ENCODE assay signal across 8 cellular contexts in the genomic region with DNA sequence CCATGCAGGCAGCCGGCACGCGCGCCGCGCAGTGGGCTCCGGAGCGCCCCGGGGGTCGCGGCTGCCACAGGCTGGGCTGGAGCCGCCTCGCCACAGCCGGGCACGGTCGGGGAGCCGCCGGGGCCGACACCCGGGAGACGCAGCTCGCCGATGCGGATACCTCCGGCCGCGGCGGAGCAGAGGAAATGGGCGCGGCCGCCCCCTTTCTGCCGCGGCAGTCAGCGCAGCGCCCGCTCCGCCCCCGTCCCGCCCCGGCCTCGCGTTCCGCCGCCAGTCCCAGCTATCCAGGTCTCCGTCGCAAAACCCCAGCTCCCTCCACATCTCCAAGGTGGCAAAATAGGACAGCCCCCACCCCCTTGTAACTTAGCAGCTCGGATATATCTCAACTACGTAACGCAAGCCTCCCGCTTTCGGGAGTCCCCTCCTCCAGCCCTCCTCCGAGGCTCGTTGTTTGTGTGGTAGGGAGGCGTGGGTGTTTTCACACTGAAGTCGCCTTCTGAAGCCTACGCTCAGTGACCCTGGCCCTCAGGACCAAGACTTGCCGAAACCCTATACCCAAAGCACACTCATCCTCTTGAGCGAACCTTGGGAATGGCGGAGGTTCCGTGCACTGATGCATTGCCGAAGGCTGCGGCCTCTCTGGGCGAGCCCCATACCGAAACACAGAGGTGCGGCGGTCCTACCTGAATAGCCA. TPM values are rescaled to one million over a fixed set of nuclear protein-coding genes. Genes with fewer than 3 reads are reported as not detected.
A peak's percentile ranks its signal among the peaks of the same experiment; 100 is the strongest.
DNase-seq lines count a peak whose midpoint lies in the region; ATAC-seq, FAIRE-seq and TF ChIP-seq lines count a peak whose summit lies in the region.

A gene with protein sequence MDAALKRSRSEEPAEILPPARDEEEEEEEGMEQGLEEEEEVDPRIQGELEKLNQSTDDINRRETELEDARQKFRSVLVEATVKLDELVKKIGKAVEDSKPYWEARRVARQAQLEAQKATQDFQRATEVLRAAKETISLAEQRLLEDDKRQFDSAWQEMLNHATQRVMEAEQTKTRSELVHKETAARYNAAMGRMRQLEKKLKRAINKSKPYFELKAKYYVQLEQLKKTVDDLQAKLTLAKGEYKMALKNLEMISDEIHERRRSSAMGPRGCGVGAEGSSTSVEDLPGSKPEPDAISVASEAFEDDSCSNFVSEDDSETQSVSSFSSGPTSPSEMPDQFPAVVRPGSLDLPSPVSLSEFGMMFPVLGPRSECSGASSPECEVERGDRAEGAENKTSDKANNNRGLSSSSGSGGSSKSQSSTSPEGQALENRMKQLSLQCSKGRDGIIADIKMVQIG (minus strand): TSS at position 182 of the 694 bp plus-strand sequence. CDS start 178 bp downstream, at position 4.

- peak within 1 kb of the TSS; percentile 34; the same call in 1 of the 2 replicates for H3K9ac ChIP-seq in HepG2 (ENCODE audit: insufficient read depth, low read depth, low read length)

- BruUV-seq in HepG2 (replicated peaks; lab: Mats Ljungman, UMichigan), result no TSS peak

- H3K4me2 ChIP-seq in HepG2 (ENCODE audit: low read depth, low read length), result peak within 1 kb of the TSS; percentile 93

- 30% methylated on average over 29 of the region's 66 CpGs for WGBS in HepG2 (ENCODE audit: low lambda C conversion rate)

- H4K20me1 ChIP-seq in HepG2 (ENCODE audit: insufficient read depth, low read length), result no peaks in the 10 kb centered on the region

- H3K4me1 ChIP-seq in HepG2 (ENCODE audit: insufficient read depth, low read length), result peaks cover 10% of the 10 kb centered on the region

- FAIRE-seq in HepG2 (lab: Jason Lieb, UNC), result no peak

- H3K27ac ChIP-seq in HepG2 (ENCODE audit: extremely low read length, insufficient read depth, low read length), result no peak within 1 kb of the TSS

- CTCF ChIA-PET in activated CD4-positive, alpha-beta T cell treated with anti-CD3 and anti-CD28 coated beads, Interleukin-2, amount 10 ng/mL, durations not matched to agents 7 days and 5 days (lab: Charles Lee), result interaction anchor here (0.6 to 6.4 kb wide), 18 partner anchors 9 to 133 kb away, joined by 3 to 60 read pairs (median 5); a partner anchor contains a TSS
- CTCF ChIA-PET in HepG2 (lab: Yijun Ruan, JAX; ENCODE audit: low intra/inter-chr PET ratio, low total read pairs), result no interaction called here

- H3K9me3 Mint-ChIP-seq in activated CD4-positive, alpha-beta T cell treated with anti-CD3 and anti-CD28 coated beads, Interleukin-2, amount 10 ng/mL, durations not matched to agents 7 days and 5 days, result no peaks in the 10 kb centered on the region
- H3K9me3 Mint-ChIP-seq in dendritic cell treated with granulocyte-macrophage colony-stimulating factor and Interleukin-4, amounts not matched to agents 40 ng/mL and 50 ng/mL, for 4 days, result no peaks in the 10 kb centered on the region

- TF ChIP-seq EP300 in HepG2 (IDR thresholded peaks at IDR 0.05; ENCODE audit: low read depth in 2 of 2, low read length in 2 of 2), result no peak
- no peak for TF ChIP-seq EP300 in HepG2 (CRISPR knock-in tag; IDR thresholded peaks at IDR 0.05; ENCODE audit: borderline replicate concordance)

- H3K27ac Mint-ChIP-seq in activated CD4-positive, alpha-beta T cell treated with anti-CD3 and anti-CD28 coated beads, Interleukin-2, amount 10 ng/mL, durations not matched to agents 7 days and 5 days, result peak within 1 kb of the TSS; percentile 85
- H3K27ac Mint-ChIP-seq in dendritic cell treated with granulocyte-macrophage colony-stimulating factor and Interleukin-4, amounts not matched to agents 40 ng/mL and 50 ng/mL, for 4 days, result peak within 1 kb of the TSS; percentile 73

- peaks cover 8 to 35% of the 10 kb centered on the region in 2 experiments; a peak in 4 of 5 replicates for H3K27me3 ChIP-seq in HepG2 (ENCODE audit: control insufficient read depth in 1 of 2, insufficient read depth in 2 of 2, low read length in 2 of 2)

- POLR2A ChIA-PET in activated CD4-positive, alpha-beta T cell treated with anti-CD3 and anti-CD28 coated beads, Interleukin-2, amount 10 ng/mL, durations not matched to agents 7 days and 5 days (lab: Charles Lee), result no interaction called here
- POLR2A ChIA-PET in HepG2 (lab: Yijun Ruan, JAX), result no interaction called here

- H3K79me2 ChIP-seq in HepG2 (ENCODE audit: insufficient read depth, low read length), result no peaks in the 10 kb centered on the region

- TF ChIP-seq CTCF in HepG2 (CRISPR knock-in tag; IDR thresholded peaks at IDR 0.05), result peak; percentile 62

- peaks cover 6% of the 10 kb centered on the region for H3K27me3 Mint-ChIP-seq in activated CD4-positive, alpha-beta T cell treated with anti-CD3 and anti-CD28 coated beads, Interleukin-2, amount 10 ng/mL, durations not matched to agents 7 days and 5 days
- H3K27me3 Mint-ChIP-seq in dendritic cell treated with granulocyte-macrophage colony-stimulating factor and Interleukin-4, amounts not matched to agents 40 ng/mL and 50 ng/mL, for 4 days, result peaks cover 24% of the 10 kb centered on the region

- H3K36me3 ChIP-seq in HepG2 (replicated peaks in 1 of 2; ENCODE audit: control insufficient read depth in 1 of 2, insufficient read depth in 2 of 2, low read length in 2 of 2), result no peaks in the 10 kb centered on the region

- H3K4me1 Mint-ChIP-seq in activated CD4-positive, alpha-beta T cell treated with anti-CD3 and anti-CD28 coated beads, Interleukin-2, amount 10 ng/mL, durations not matched to agents 7 days and 5 days, result peaks cover 57% of the 10 kb centered on the region
- peaks cover 33% of the 10 kb centered on the region for H3K4me1 Mint-ChIP-seq in dendritic cell treated with granulocyte-macrophage colony-stimulating factor and Interleukin-4, amounts not matched to agents 40 ng/mL and 50 ng/mL, for 4 days (ENCODE audit: low read depth)

- peak within 1 kb of the TSS; percentile 56 to 81 (median 61) for H3K4me3 ChIP-seq in HepG2 (replicated peaks in 1 of 3; ENCODE audit: insufficient read depth in 1 of 3, low read depth in 2 of 3, low read length in 3 of 3)

- H2AFZ ChIP-seq in HepG2 (ENCODE audit: low read length), result peak within 1 kb of the TSS; percentile 5

- H3K36me3 Mint-ChIP-seq in activated CD4-positive, alpha-beta T cell treated with anti-CD3 and anti-CD28 coated beads, Interleukin-2, amount 10 ng/mL, durations not matched to agents 7 days and 5 days (ENCODE audit: low read depth), result peaks cover 31% of the 10 kb centered on the region
- H3K36me3 Mint-ChIP-seq in dendritic cell treated with granulocyte-macrophage colony-stimulating factor and Interleukin-4, amounts not matched to agents 40 ng/mL and 50 ng/mL, for 4 days (ENCODE audit: low read depth), result peaks cover 25% of the 10 kb centered on the region

- in situ Hi-C loops in HepG2 (cut with HindIII; ENCODE audit: extremely low pct_ligation_motif_present, low pct_unique_long_range_greater_than_20kb), result no loop called here

- no peaks in the 10 kb centered on the region for H3K9me3 ChIP-seq in HepG2 (ENCODE audit: low read length)

- H3K4me3 Mint-ChIP-seq in activated CD4-positive, alpha-beta T cell treated with anti-CD3 and anti-CD28 coated beads, Interleukin-2, amount 10 ng/mL, durations not matched to agents 7 days and 5 days, result peak within 1 kb of the TSS; percentile 80
- peak within 1 kb of the TSS; percentile 90 for H3K4me3 Mint-ChIP-seq in dendritic cell treated with granulocyte-macrophage colony-stimulating factor and Interleukin-4, amounts not matched to agents 40 ng/mL and 50 ng/mL, for 4 days

- no peak for TF ChIP-seq POLR2A in HepG2 (IDR thresholded peaks at IDR 0.05; ENCODE audit: insufficient read depth in 1 of 2, low read depth in 2 of 2, low read length in 2 of 2)

- DNase-seq in NCI-H2196 (lab: John Stamatoyannopoulos, UW; ENCODE audit: unreplicated experiment) (peak; percentile 51), NCI-H2196 treated with DMSO at 0.1 percent for 48 hours (lab: John Stamatoyannopoulos, UW; ENCODE audit: unreplicated experiment) (no peak), NCI-H2227 (lab: John Stamatoyannopoulos, UW; ENCODE audit: unreplicated experiment) (peak; percentile 77), HepG2 (ENCODE audit: low spot score) (no peak)
- DNase-seq in activated CD4-positive, alpha-beta T cell treated with anti-CD3 and anti-CD28 coated beads, Interleukin-2, amount 10 ng/mL, durations not matched to agents 7 days and 5 days, result peak; percentile 71
- peak; percentile 77 for DNase-seq in stimulated activated CD4-positive, alpha-beta T cell treated with anti-CD3 and anti-CD28 coated beads, Interleukin-4, amount 100 ng/mL, for 1 hour

- intact Hi-C loops in dendritic cell treated with granulocyte-macrophage colony-stimulating factor and Interleukin-4, amounts not matched to agents 40 ng/mL and 50 ng/mL, for 4 days (cut with micrococcal nuclease), result loop anchor here (1.0 to 5.0 kb wide), 3 partner anchors 35 to 64 kb away; no protein-coding TSS in a partner anchor
- intact Hi-C loops in HepG2 (cut with micrococcal nuclease; ENCODE audit: unreplicated experiment), result loop anchor here (5.0 kb wide), 1 partner anchor 65 kb away; no protein-coding TSS in a partner anchor

- ATAC-seq in HG02852 (IDR thresholded peaks at IDR 0.05; ENCODE audit: unreplicated experiment) (peak; percentile 68), HepG2 (peak; percentile 98)

- TF ChIP-seq RAD21 in HepG2 (CRISPR knock-in tag; IDR thresholded peaks at IDR 0.05), result peak; percentile 73

RNA-seq across cellular contexts. Expression of the gene that starts here (rescaled TPM):
- 10 to 100 TPM; 33.8 to 38.2 TPM for total RNA-seq in activated CD4-positive, alpha-beta T cell treated with anti-CD3 and anti-CD28 coated beads, Interleukin-2, amount 10 ng/mL, durations not matched to agents 7 days and 5 days
- total RNA-seq in HepG2 (2016; rRNA removed; fragmentation: Illumina TruSeq; extraction: Trizol), result 0.09 TPM in 1 of 2 replicates, not detected in the other
- total RNA-seq in HepG2 (2016; cell fraction: cytosol; rRNA removed; fragmentation: Illumina TruSeq; extraction: Trizol; ENCODE audit: low read depth), result not detected in 2 replicates
- 0.06 TPM in 1 of 2 replicates, not detected in the other for total RNA-seq in HepG2 (2016; cell fraction: insoluble cytoplasmic fraction; rRNA removed; fragmentation: Illumina TruSeq; extraction: Trizol)
- not detected in 2 replicates for total RNA-seq in HepG2 (2016; cell fraction: membrane; rRNA removed; fragmentation: Illumina TruSeq; extraction: Trizol)
- total RNA-seq in HepG2 (2016; cell fraction: nucleus; rRNA removed; fragmentation: Illumina TruSeq; extraction: Trizol), result not detected in 2 replicates
- polyA plus RNA-seq in HepG2 (2011; rRNA removed), result 0.09 and 0.16 TPM in 2 replicates
- 0.05 and 0.09 TPM in 2 replicates for polyA plus RNA-seq in HepG2 (2011; cell fraction: cytosol; rRNA removed)
- 0.26 TPM in 1 of 2 replicates, not detected in the other for polyA plus RNA-seq in HepG2 (2011; cell fraction: nucleus; rRNA removed)
- 0.11 TPM in 1 of 2 replicates, not detected in the other for polyA plus RNA-seq in HepG2 (2012)
- polyA plus RNA-seq in HepG2 (2016; cell fraction: cytosol; fragmentation: Illumina TruSeq; extraction: Trizol; ENCODE audit: low read depth), result not detected in 2 replicates
- polyA plus RNA-seq in HepG2 (2016; cell fraction: insoluble cytoplasmic fraction; fragmentation: Illumina TruSeq; extraction: Trizol; ENCODE audit: low read depth), result 0.25 TPM in 1 of 2 replicates, not detected in the other
- not detected in 2 replicates for polyA plus RNA-seq in HepG2 (2016; cell fraction: membrane; fragmentation: Illumina TruSeq; extraction: Trizol; ENCODE audit: low read depth)
- not detected in 2 replicates for polyA plus RNA-seq in HepG2 (2016; cell fraction: nucleus; fragmentation: Illumina TruSeq; extraction: Trizol; ENCODE audit: insufficient read depth, low read depth)
- polyA minus RNA-seq in HepG2 (2011; rRNA and poly(A)+ RNA removed; ENCODE audit: low replicate concordance), result 0.18 and 30.8 TPM in 2 replicates
- polyA minus RNA-seq in HepG2 (2011; cell fraction: cytosol; rRNA and poly(A)+ RNA removed), result not detected in 2 replicates
- 0.52 TPM in 1 of 2 replicates, not detected in the other for polyA minus RNA-seq in HepG2 (2011; cell fraction: nucleus; rRNA and poly(A)+ RNA removed)

Comparison
In these comparisons a context has a peak if more than half of its experiments do, and no peak if none do; other contexts are left out.
1. RNA of the gene that starts here (total RNA-seq): 33.8 to 38.2 TPM in activated CD4-positive, alpha-beta T cell treated with anti-CD3 and anti-CD28 coated beads, Interleukin-2, amount 10 ng/mL, durations not matched to agents 7 days and 5 days; 0.06 to 0.09 TPM in HepG2; every median in the first group is over 10 times any median in the second.
2. DNase-seq: peak in NCI-H2196 (single experiment), NCI-H2227 (single experiment), activated CD4-positive, alpha-beta T cell treated with anti-CD3 and anti-CD28 coated beads, Interleukin-2, amount 10 ng/mL, durations not matched to agents 7 days and 5 days (single experiment) and stimulated activated CD4-positive, alpha-beta T cell treated with anti-CD3 and anti-CD28 coated beads, Interleukin-4, amount 100 ng/mL, for 1 hour (single experiment); none in NCI-H2196 treated with DMSO at 0.1 percent for 48 hours (single experiment) and HepG2 (single experiment).